8 cellular contexts compared by ENCODE assay signal in genomic region chr15:48331796-48332641, GRCh38. TPM values are rescaled to one million over a fixed set of nuclear protein-coding genes. Genes with fewer than 3 reads are reported as not detected.
DNase-seq lines count a peak whose midpoint lies in the region; ATAC-seq and TF ChIP-seq lines count a peak whose summit lies in the region.

No MANE protein-coding gene starts in this region.

- peak overlapping the region; percentile 92 for H3K4me2 ChIP-seq in OCI-LY7 (ENCODE audit: low read length)

- no peaks in the 10 kb centered on the region for H3K9me3 ChIP-seq in OCI-LY7 (ENCODE audit: low read length)

- peak; percentile 43 for ATAC-seq in GM19452 (IDR thresholded peaks at IDR 0.05; ENCODE audit: unreplicated experiment)
- ATAC-seq in HG03571 (IDR thresholded peaks at IDR 0.05; ENCODE audit: unreplicated experiment): peak; percentile 38
- ATAC-seq in activated T-cell treated with anti-CD3 and anti-CD28 coated beads, Interleukin-2, amount 50 U/mL, for 72 hours (replicated peaks in 1 of 2): peak; percentile 68 to 69
- peak; percentile 79 to 81 for ATAC-seq in natural killer cell treated with Interleukin-12 subunit alpha and Interleukin-12 subunit beta and Interleukin-15 and Interleukin-18, amount 100 ng/mL, for 72 hours

- H3K36me3 ChIP-seq in OCI-LY7 (ENCODE audit: insufficient read depth, low read length): peaks cover 73% of the 10 kb centered on the region

- peaks cover 86% of the 10 kb centered on the region for H3K79me2 ChIP-seq in OCI-LY7 (ENCODE audit: insufficient read depth, low read depth, low read length)

- intact Hi-C loops in OCI-LY7 (cut with micrococcal nuclease; ENCODE audit: unreplicated experiment): loop anchor here (2.0 to 10.0 kb wide), 3 partner anchors 153 to 1293 kb away; partner anchors contain the start of genes CEP152, DTWD1, FAM227B and MYEF2

- no peaks in the 10 kb centered on the region for H3K27me3 Mint-ChIP-seq in activated T-cell treated with anti-CD3 and anti-CD28 coated beads, Interleukin-2, amount 50 U/mL, for 72 hours (ENCODE audit: low read depth)
- no peaks in the 10 kb centered on the region for H3K27me3 Mint-ChIP-seq in natural killer cell treated with Interleukin-12 subunit alpha and Interleukin-12 subunit beta and Interleukin-15 and Interleukin-18, amount 100 ng/mL, for 72 hours
- no peaks in the 10 kb centered on the region for H3K27me3 Mint-ChIP-seq in stimulated activated naive CD8-positive, alpha-beta T cell treated with anti-CD3 and anti-CD28 coated beads, Interleukin-15, Interleukin-2, amounts not matched to agents 100 ng/mL and 50 ng/mL, for 24 hours

- H3K27ac ChIP-seq in OCI-LY7 (ENCODE audit: low read depth, low read length, poor library complexity, severe bottlenecking): peak overlapping the region; percentile 83

- peak; percentile 41 for DNase-seq in COLO829 (ENCODE audit: low spot score)
- DNase-seq in OCI-LY7 (ENCODE audit: low spot score): peak; percentile 85
- DNase-seq in activated T-cell treated with anti-CD3 and anti-CD28 coated beads, Interleukin-2, amount 50 U/mL, for 72 hours: peak; percentile 73
- peak; percentile 67 for DNase-seq in fibroblast of gingiva (ENCODE audit: low read depth)
- DNase-seq in natural killer cell treated with Interleukin-12 subunit alpha and Interleukin-12 subunit beta and Interleukin-15 and Interleukin-18, amount 100 ng/mL, for 72 hours (ENCODE audit: low spot score): peak; percentile 71

- H3K4me3 ChIP-seq in OCI-LY7 (ENCODE audit: low read depth, low read length, poor library complexity, severe bottlenecking): peak overlapping the region; percentile 81

- H4K20me1 ChIP-seq in OCI-LY7 (ENCODE audit: insufficient read depth, low read length): peaks cover 38% of the 10 kb centered on the region

- H3K4me1 Mint-ChIP-seq in activated T-cell treated with anti-CD3 and anti-CD28 coated beads, Interleukin-2, amount 50 U/mL, for 72 hours (ENCODE audit: low read depth): peaks cover 46% of the 10 kb centered on the region
- peaks cover 19 to 37% of the 10 kb centered on the region in 2 donors for H3K4me1 Mint-ChIP-seq in natural killer cell treated with Interleukin-12 subunit alpha and Interleukin-12 subunit beta and Interleukin-15 and Interleukin-18, amount 100 ng/mL, for 72 hours (ENCODE audit: low read depth in 2 of 2)
- H3K4me1 Mint-ChIP-seq in stimulated activated naive CD8-positive, alpha-beta T cell treated with anti-CD3 and anti-CD28 coated beads, Interleukin-15, Interleukin-2, amounts not matched to agents 100 ng/mL and 50 ng/mL, for 24 hours (ENCODE audit: low read depth): peaks cover 45% of the 10 kb centered on the region

- TF ChIP-seq CTCF in OCI-LY7 (conservative IDR thresholded peaks at IDR 0.05; ENCODE audit: low read length): no peak

- CTCF ChIA-PET in OCI-LY7 (lab: Charles Lee; ENCODE audit: unreplicated experiment): no interaction called here

- peaks cover 55% of the 10 kb centered on the region for H3K4me1 ChIP-seq in OCI-LY7 (ENCODE audit: insufficient read depth, low read length, poor library complexity, severe bottlenecking)

- no peaks in the 10 kb centered on the region for H3K9me3 Mint-ChIP-seq in activated T-cell treated with anti-CD3 and anti-CD28 coated beads, Interleukin-2, amount 50 U/mL, for 72 hours
- no peaks in the 10 kb centered on the region for H3K9me3 Mint-ChIP-seq in natural killer cell treated with Interleukin-12 subunit alpha and Interleukin-12 subunit beta and Interleukin-15 and Interleukin-18, amount 100 ng/mL, for 72 hours
- H3K9me3 Mint-ChIP-seq in stimulated activated naive CD8-positive, alpha-beta T cell treated with anti-CD3 and anti-CD28 coated beads, Interleukin-15, Interleukin-2, amounts not matched to agents 100 ng/mL and 50 ng/mL, for 24 hours: no peaks in the 10 kb centered on the region

- H3K36me3 Mint-ChIP-seq in activated T-cell treated with anti-CD3 and anti-CD28 coated beads, Interleukin-2, amount 50 U/mL, for 72 hours (ENCODE audit: insufficient read depth in 2 of 2): peaks cover 22 to 29% of the 10 kb centered on the region in 2 donors
- peaks cover 34% of the 10 kb centered on the region for H3K36me3 Mint-ChIP-seq in natural killer cell treated with Interleukin-12 subunit alpha and Interleukin-12 subunit beta and Interleukin-15 and Interleukin-18, amount 100 ng/mL, for 72 hours
- peaks cover 57% of the 10 kb centered on the region for H3K36me3 Mint-ChIP-seq in stimulated activated naive CD8-positive, alpha-beta T cell treated with anti-CD3 and anti-CD28 coated beads, Interleukin-15, Interleukin-2, amounts not matched to agents 100 ng/mL and 50 ng/mL, for 24 hours (ENCODE audit: low read depth)

- POLR2A ChIA-PET in OCI-LY7 (lab: Charles Lee): interaction anchor here (0.6 to 1.6 kb wide), 9 partner anchors 9 to 851 kb away, joined by 3 to 6 read pairs (median 3); partner anchors contain the start of gene CEP152

- BruUV-seq in OCI-LY7 (replicated peaks; lab: Mats Ljungman, UMichigan): no TSS peak

- peak overlapping the region; percentile 97 to 99 for H3K4me3 Mint-ChIP-seq in activated T-cell treated with anti-CD3 and anti-CD28 coated beads, Interleukin-2, amount 50 U/mL, for 72 hours
- H3K4me3 Mint-ChIP-seq in natural killer cell treated with Interleukin-12 subunit alpha and Interleukin-12 subunit beta and Interleukin-15 and Interleukin-18, amount 100 ng/mL, for 72 hours: peak overlapping the region; percentile 99
- H3K4me3 Mint-ChIP-seq in stimulated activated naive CD8-positive, alpha-beta T cell treated with anti-CD3 and anti-CD28 coated beads, Interleukin-15, Interleukin-2, amounts not matched to agents 100 ng/mL and 50 ng/mL, for 24 hours: peak overlapping the region; percentile 97

- H3K27ac Mint-ChIP-seq in activated T-cell treated with anti-CD3 and anti-CD28 coated beads, Interleukin-2, amount 50 U/mL, for 72 hours: peak overlapping the region; percentile 92
- H3K27ac Mint-ChIP-seq in natural killer cell treated with Interleukin-12 subunit alpha and Interleukin-12 subunit beta and Interleukin-15 and Interleukin-18, amount 100 ng/mL, for 72 hours: peak overlapping the region; percentile 97 to 98
- H3K27ac Mint-ChIP-seq in stimulated activated naive CD8-positive, alpha-beta T cell treated with anti-CD3 and anti-CD28 coated beads, Interleukin-15, Interleukin-2, amounts not matched to agents 100 ng/mL and 50 ng/mL, for 24 hours: peak overlapping the region; percentile 87

- H3K9me2 ChIP-seq in OCI-LY7 (ENCODE audit: insufficient read depth, low read length): no peaks in the 10 kb centered on the region

- 0 out of 2 replicates have a peak overlapping the region, but pooled peaks have one; percentile 17 for H2AFZ ChIP-seq in OCI-LY7 (ENCODE audit: low read length)

RNA-seq across cellular contexts. Expression of gene DUT, which starts 0.8 kb away (rescaled TPM):
- total RNA-seq in OCI-LY7 (2014; rRNA removed; shearing (Covaris generic)): 131 and 137 TPM in 2 replicates
- 329 and 350 TPM in 2 replicates for total RNA-seq in OCI-LY7 (2022)
- 100 to 1,000 TPM; 279 to 288 TPM for total RNA-seq in activated T-cell treated with anti-CD3 and anti-CD28 coated beads, Interleukin-2, amount 50 U/mL, for 72 hours
- total RNA-seq in natural killer cell treated with Interleukin-12 subunit alpha and Interleukin-12 subunit beta and Interleukin-15 and Interleukin-18, amount 100 ng/mL, for 72 hours: 100 to 1,000 TPM; 126 to 258 TPM

Comparison
In these comparisons a context has a peak if more than half of its experiments do, and no peak if none do; other contexts are left out.
1. Peak in every context shown above with its lines: DNase-seq, ATAC-seq, H3K4me3 ChIP-seq and H3K27ac ChIP-seq.